In genomic region chr5:69341520-69342161, GRCh38 we compare ENCODE assay signal across 30 cellular contexts.
"Had no signal": no experiment of that assay in that cellular context is flagged by ENCODE, and none has a peak within 500 bp of the region (broad histone marks: within the 10 kb centered on the region; RNA-seq: fewer than 3 reads in every experiment).

No MANE protein-coding gene starts in this region.

- H3K4me3 ChIP-seq: esophagus squamous epithelium, gastroesophageal sphincter, pancreas, prostate gland, smooth muscle cell, tibial nerve had no signal

- H3K27me3 ChIP-seq: brain microvascular endothelial cell, esophagus squamous epithelium, gastroesophageal sphincter, pancreas, tibial nerve had no signal

- H3K27ac ChIP-seq: brain microvascular endothelial cell, esophagus squamous epithelium, gastroesophageal sphincter, pancreas, prostate gland, tibial nerve, VCaP had no signal

- H3K4me1 ChIP-seq: gastroesophageal sphincter, pancreas, prostate gland, tibial nerve had no signal

- ATAC-seq: gastroesophageal sphincter; left cardiac atrium; naive thymus-derived CD4-positive, alpha-beta T cell; pancreas; sciatic nerve; stimulated activated naive B cell treated with anti-CD40 and anti-IgM and Interleukin-4, amounts not matched to agents 10 μg/mL and 1 μg/mL and 100 μg/mL, for 72 hours had no signal

- H3K9me3 ChIP-seq: esophagus squamous epithelium, gastroesophageal sphincter, pancreas, prostate gland, tibial nerve had no signal

- H3K4me2 ChIP-seq: smooth muscle cell had no signal

- DNase-seq: activated CD4-positive, alpha-beta T cell treated with anti-CD3 and anti-CD28 coated beads for 4 hours; activated CD4-positive, alpha-beta T cell treated with anti-CD3 and anti-CD28 coated beads, Interleukin-2, amount 50 U/mL, for 4 hours; activated effector memory CD4-positive, alpha-beta T cell treated with anti-CD3 and anti-CD28 coated beads, Interleukin-2, amount 50 U/mL, for 16 hours; activated naive CD4-positive, alpha-beta T cell treated with anti-CD3 and anti-CD28 coated beads for 36 hours; activated naive CD8-positive, alpha-beta T cell treated with anti-CD3 and anti-CD28 coated beads, Interleukin-2, amount 10 ng/mL, durations not matched to agents 7 days and 5 days; activated T-cell treated with anti-CD3 and anti-CD28 coated beads for 4 hours; brain microvascular endothelial cell; endodermal cell; esophagus squamous epithelium; hippocampal formation; left cardiac atrium; midbrain; naive thymus-derived CD4-positive, alpha-beta T cell; nucleus accumbens; pancreas; retina; stimulated activated CD4-positive, alpha-beta T cell treated with anti-CD3 and anti-CD28 coated beads, Interleukin-1b, Interleukin-23, amount 100 ng/mL, for 48 hours; stimulated activated CD4-positive, alpha-beta T cell treated with anti-CD3 and anti-CD28 coated beads, Interleukin-4, amount 100 ng/mL, for 4 hours; stimulated activated CD8-positive, alpha-beta memory T cell treated with anti-CD3 and anti-CD28 coated beads, Interleukin-4, amount 100 ng/mL, for 48 hours; stimulated activated naive B cell treated with anti-CD40 and anti-IgM and Interleukin-4, amounts not matched to agents 10 μg/mL and 1 μg/mL and 100 μg/mL, for 72 hours; T-helper 9 cell had no signal

- FAIRE-seq: astrocyte, keratinocyte, pancreas, TTC549 had no signal

- H3K36me3 ChIP-seq: brain microvascular endothelial cell, esophagus squamous epithelium, gastroesophageal sphincter, pancreas, prostate gland, tibial nerve had no signal
